1 cellular context compared by ENCODE assay signal in genomic region chr1:243497939-243498681, GRCh38.
TF ChIP-seq lines count a peak whose summit lies in the region.

No MANE protein-coding gene starts in this region.

TF ChIP-seq in IMR-90, 13 proteins besides CTCF, POLR2A, EP300 and RAD21:
- no peak for TF ChIP-seq MXI1 (IDR thresholded peaks at IDR 0.05; ENCODE audit: borderline replicate concordance, low read depth, low read length)
- no peak for TF ChIP-seq NFE2L2 (IDR thresholded peaks at IDR 0.05; ENCODE audit: low read depth, low read length)
- no peak for TF ChIP-seq BHLHE40 (IDR thresholded peaks at IDR 0.05; ENCODE audit: low read depth, low read length)
- TF ChIP-seq SMC3 (IDR thresholded peaks at IDR 0.05; ENCODE audit: low read depth, low read length), result no peak
- no peak for TF ChIP-seq RFX5 (IDR thresholded peaks at IDR 0.05; ENCODE audit: low read depth, low read length)
- TF ChIP-seq CHD1 (IDR thresholded peaks at IDR 0.05; ENCODE audit: low read depth, low read length), result no peak
- TF ChIP-seq ELK1 (IDR thresholded peaks at IDR 0.05; ENCODE audit: borderline replicate concordance, low read depth, low read length), result no peak
- no peak for TF ChIP-seq CEBPB (IDR thresholded peaks at IDR 0.05; ENCODE audit: low read depth, low read length)
- TF ChIP-seq FOS (IDR thresholded peaks at IDR 0.05; ENCODE audit: low read depth, low read length), result no peak
TF ChIP-seq in IMR-90: peak in this region for 0.
